Comparison of ENCODE assay signal across 8 cellular contexts in the genomic region with DNA sequence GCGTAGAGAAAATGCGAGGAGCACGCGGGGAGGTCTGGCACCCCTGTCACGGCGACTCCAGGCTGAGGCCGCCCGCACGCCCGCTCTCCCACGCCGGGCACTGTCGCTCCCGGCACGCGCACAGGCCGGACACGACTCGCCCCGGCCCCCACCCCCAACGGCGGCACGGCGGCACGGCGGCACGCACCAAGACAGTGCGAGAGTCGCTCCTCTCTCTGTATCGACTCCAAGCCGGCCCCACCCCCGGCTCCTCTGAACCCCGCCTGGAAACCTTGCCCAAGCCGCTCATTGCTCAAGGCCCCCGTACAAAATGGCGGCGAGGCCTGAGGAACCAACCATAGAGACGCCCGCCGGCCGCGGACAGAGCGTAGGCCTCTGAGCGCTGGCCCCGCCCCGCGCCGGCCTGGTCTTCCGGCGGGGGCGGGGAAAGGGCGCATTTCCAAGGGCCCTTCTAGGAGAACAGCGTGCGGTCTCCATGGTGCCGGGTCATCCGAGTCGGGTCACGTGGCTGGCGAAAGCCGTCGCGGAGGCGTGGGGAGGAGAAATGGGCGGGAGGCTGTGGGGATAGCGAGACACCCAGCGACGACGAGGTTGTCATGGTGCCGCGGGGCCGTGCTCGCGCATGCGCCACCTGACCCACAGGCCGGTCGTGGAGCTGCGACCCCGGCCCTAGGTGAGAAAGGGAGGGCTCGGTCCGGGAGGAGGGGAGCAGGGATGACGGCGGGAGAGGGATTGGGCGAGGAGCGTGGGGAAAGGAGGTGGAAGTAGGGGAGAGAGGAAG. TPM values are rescaled to one million over a fixed set of nuclear protein-coding genes. Genes with fewer than 3 reads are reported as not detected.
DNase-seq lines count a peak whose midpoint lies in the region; ATAC-seq and TF ChIP-seq lines count a peak whose summit lies in the region.

Gene CIPC, plus strand, starts transcription at position 570 of the 781 bp plus-strand sequence. CDS start 7,451 bp downstream, outside the sequence.

- H3K4me3 ChIP-seq in DOHH2 (ENCODE audit: low read length), result peak within 1 kb of the TSS; percentile 94
- peak within 1 kb of the TSS; percentile 85 for H3K4me3 ChIP-seq in GM23338

- no peaks in the 10 kb centered on the region for H4K20me1 ChIP-seq in DOHH2 (ENCODE audit: control insufficient read depth, insufficient read depth, low read depth, low read length)
- H4K20me1 ChIP-seq in GM23338 (replicated peaks; ENCODE audit: insufficient read depth), result peaks cover 3% of the 10 kb centered on the region; the same call in 1 of the 2 replicates

- H3K4me2 ChIP-seq in DOHH2 (ENCODE audit: low read length) (peak within 1 kb of the TSS; percentile 98), GM23338 (peak within 1 kb of the TSS; percentile 91)

- H3K4me3 Mint-ChIP-seq in GM23338, result peak within 1 kb of the TSS; percentile 87
- peak within 1 kb of the TSS; percentile 93 to 99 (median 96) for H3K4me3 Mint-ChIP-seq in naive B cell
- H3K4me3 Mint-ChIP-seq in stimulated activated memory B cell treated with anti-CD40 and anti-IgM and Interleukin-4, amounts not matched to agents 10 μg/mL and 1 μg/mL and 100 μg/mL, for 72 hours, result peak within 1 kb of the TSS; percentile 99

- H3K79me2 ChIP-seq in DOHH2 (ENCODE audit: control insufficient read depth, low read length) (peaks cover 65% of the 10 kb centered on the region), GM23338 (replicated peaks; ENCODE audit: insufficient read depth) (peaks cover 55% of the 10 kb centered on the region)

- H3K27me3 ChIP-seq in DOHH2 (ENCODE audit: control insufficient read depth, low read length) (no peaks in the 10 kb centered on the region), GM23338 (ENCODE audit: insufficient read depth) (no peaks in the 10 kb centered on the region)

- H3K36me3 Mint-ChIP-seq in GM23338 (ENCODE audit: low read depth) (no peaks in the 10 kb centered on the region), naive B cell (no peaks in the 10 kb centered on the region)
- H3K36me3 Mint-ChIP-seq in stimulated activated memory B cell treated with anti-CD40 and anti-IgM and Interleukin-4, amounts not matched to agents 10 μg/mL and 1 μg/mL and 100 μg/mL, for 72 hours, result no peaks in the 10 kb centered on the region

- no peak for TF ChIP-seq CTCF in DOHH2 (IDR thresholded peaks at IDR 0.05; ENCODE audit: low read depth, low read length, poor library complexity, severe bottlenecking)
- no peak for TF ChIP-seq CTCF in GM23338 (conservative IDR thresholded peaks at IDR 0.05; ENCODE audit: low read depth in 2 of 2)

- DNase-seq in GM23338 (ENCODE audit: low spot score), result peak; percentile 99
- DNase-seq in LHCN-M2 (ENCODE audit: low read depth), result peak; percentile 98
- peak; percentile 97 for DNase-seq in RPMI8226
- peak; percentile 98 to 99 for DNase-seq in activated T-helper 1 cell treated with anti-CD3 and anti-CD28 coated beads, Interleukin-2, amount 50 U/mL, for 16 hours (ENCODE audit: low read depth in 1 of 2, low spot score in 1 of 2)
- DNase-seq in fibroblast of gingiva (ENCODE audit: low read depth), result peak; percentile 99
- peak; percentile 99 for DNase-seq in naive B cell

- peaks cover 57% of the 10 kb centered on the region for H3K4me1 ChIP-seq in DOHH2 (ENCODE audit: control insufficient read depth, low read length)
- peaks cover 27% of the 10 kb centered on the region for H3K4me1 ChIP-seq in GM23338 (ENCODE audit: insufficient read depth)

- H3K4me1 Mint-ChIP-seq in GM23338 (peaks cover 37% of the 10 kb centered on the region), naive B cell (peaks cover 53 to 68% (median 65%) of the 10 kb centered on the region in 3 donors)
- peaks cover 68% of the 10 kb centered on the region for H3K4me1 Mint-ChIP-seq in stimulated activated memory B cell treated with anti-CD40 and anti-IgM and Interleukin-4, amounts not matched to agents 10 μg/mL and 1 μg/mL and 100 μg/mL, for 72 hours

- peak within 1 kb of the TSS; percentile 61 for H2AFZ ChIP-seq in GM23338

- H3F3A ChIP-seq in DOHH2 (ENCODE audit: control insufficient read depth, insufficient read depth), result peaks cover 12% of the 10 kb centered on the region
- H3F3A ChIP-seq in GM23338 (replicated peaks; ENCODE audit: low read depth), result peaks cover 7% of the 10 kb centered on the region; the same call in 1 of the 2 replicates

- peaks cover 27% of the 10 kb centered on the region for H3K36me3 ChIP-seq in DOHH2 (ENCODE audit: control insufficient read depth, low read length)
- H3K36me3 ChIP-seq in GM23338 (ENCODE audit: insufficient read depth), result no peaks in the 10 kb centered on the region

- H3K27me3 Mint-ChIP-seq in GM23338 (ENCODE audit: insufficient read depth, low read depth, poor library complexity), result peaks cover 8% of the 10 kb centered on the region
- H3K27me3 Mint-ChIP-seq in naive B cell, result no peaks in the 10 kb centered on the region
- no peaks in the 10 kb centered on the region for H3K27me3 Mint-ChIP-seq in stimulated activated memory B cell treated with anti-CD40 and anti-IgM and Interleukin-4, amounts not matched to agents 10 μg/mL and 1 μg/mL and 100 μg/mL, for 72 hours

- ATAC-seq in GM23338 (peak; percentile 88), naive B cell (ENCODE audit: low read depth in 2 of 2) (peak; percentile 79 to 83)
- peak; percentile 96 for ATAC-seq in stimulated activated memory B cell treated with anti-CD40 and anti-IgM and Interleukin-4, amounts not matched to agents 10 μg/mL and 1 μg/mL and 100 μg/mL, for 72 hours

- no peaks in the 10 kb centered on the region for H3K9me3 ChIP-seq in DOHH2 (ENCODE audit: control insufficient read depth, insufficient read depth, low read length)

- H3K27ac ChIP-seq in DOHH2 (ENCODE audit: low read depth, low read length) (peak within 1 kb of the TSS; percentile 82), GM23338 (ENCODE audit: low read depth) (peak within 1 kb of the TSS; percentile 88)

- H3K9me2 ChIP-seq in DOHH2 (replicated peaks; ENCODE audit: control insufficient read depth, low read length) (no peaks in the 10 kb centered on the region), GM23338 (ENCODE audit: insufficient read depth) (no peaks in the 10 kb centered on the region)

- H3K27ac Mint-ChIP-seq in GM23338 (peak within 1 kb of the TSS; percentile 94), naive B cell (peak within 1 kb of the TSS; percentile 97 to 100 (median 99))
- H3K27ac Mint-ChIP-seq in stimulated activated memory B cell treated with anti-CD40 and anti-IgM and Interleukin-4, amounts not matched to agents 10 μg/mL and 1 μg/mL and 100 μg/mL, for 72 hours, result peak within 1 kb of the TSS; percentile 99

- H3K9me3 Mint-ChIP-seq in GM23338 (no peaks in the 10 kb centered on the region; the same call in 2 of the 3 replicates), naive B cell (no peaks in the 10 kb centered on the region)
- no peaks in the 10 kb centered on the region for H3K9me3 Mint-ChIP-seq in stimulated activated memory B cell treated with anti-CD40 and anti-IgM and Interleukin-4, amounts not matched to agents 10 μg/mL and 1 μg/mL and 100 μg/mL, for 72 hours

TF ChIP-seq in GM23338, 12 proteins besides CTCF, POLR2A, EP300 and RAD21:
- TF ChIP-seq EZH2phosphoT487 (IDR thresholded peaks at IDR 0.05; ENCODE audit: unreplicated experiment) (no peak), CREB1 (CRISPR knock-in tag; IDR thresholded peaks at IDR 0.05; ENCODE audit: low read depth) (peak; percentile 79), POLR2AphosphoS5 (IDR thresholded peaks at IDR 0.05; ENCODE audit: low read depth) (peak; percentile 69)
- TF ChIP-seq, protein P1, sequence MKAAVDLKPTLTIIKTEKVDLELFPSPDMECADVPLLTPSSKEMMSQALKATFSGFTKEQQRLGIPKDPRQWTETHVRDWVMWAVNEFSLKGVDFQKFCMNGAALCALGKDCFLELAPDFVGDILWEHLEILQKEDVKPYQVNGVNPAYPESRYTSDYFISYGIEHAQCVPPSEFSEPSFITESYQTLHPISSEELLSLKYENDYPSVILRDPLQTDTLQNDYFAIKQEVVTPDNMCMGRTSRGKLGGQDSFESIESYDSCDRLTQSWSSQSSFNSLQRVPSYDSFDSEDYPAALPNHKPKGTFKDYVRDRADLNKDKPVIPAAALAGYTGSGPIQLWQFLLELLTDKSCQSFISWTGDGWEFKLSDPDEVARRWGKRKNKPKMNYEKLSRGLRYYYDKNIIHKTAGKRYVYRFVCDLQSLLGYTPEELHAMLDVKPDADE (IDR thresholded peaks at IDR 0.05), result peak; percentile 61; the same call in 1 of the 2 replicates
TF ChIP-seq in GM23338: peak in this region for 3.

RNA-seq across cellular contexts. Expression of gene CIPC, which starts in this region (rescaled TPM):
- 33.7 and 36.9 TPM in 2 replicates for total RNA-seq in GM23338 (2014; rRNA removed; shearing (Covaris generic))
- polyA plus RNA-seq in GM23338 (2016; fragmentation: Nextera tagmentation; extraction: Ambion mirVana) (7.3 and 8.1 TPM in 2 replicates), naive B cell (ENCODE audit: low read depth in 6 of 6) (10 to 100 TPM in 4 of 6 donors, 1 to 10 TPM in 2; 7.8 to 16.3 (median 12.7) TPM)
- 12.8 and 13.0 TPM in 2 replicates for total RNA-seq in LHCN-M2 (2014; rRNA removed)
- polyA plus RNA-seq in LHCN-M2 (2012), result 3.3 TPM

Comparison
In these comparisons a context has a peak if more than half of its experiments do, and no peak if none do; other contexts are left out.
1. Peak in every context shown above with its lines: DNase-seq, ATAC-seq, H3K4me3 ChIP-seq and H3K27ac ChIP-seq.